In genomic region chr18:9175115-9175514, GRCh38 we compare ENCODE assay signal across 20 cellular contexts.
"Had no signal": no experiment of that assay in that cellular context is flagged by ENCODE, and none has a peak within 500 bp of the region (broad histone marks: within the 10 kb centered on the region; RNA-seq: fewer than 3 reads in every experiment).

No MANE protein-coding gene starts in this region.

- H3K9me3 Mint-ChIP-seq: dendritic cell treated with granulocyte-macrophage colony-stimulating factor and Interleukin-4, amounts not matched to agents 40 ng/mL and 50 ng/mL, for 4 days had no signal

- ATAC-seq: activated CD8-positive, alpha-beta T cell treated with anti-CD3 and anti-CD28 coated beads for 36 hours; gastroesophageal sphincter had no signal

- H3K27ac Mint-ChIP-seq: activated naive CD4-positive, alpha-beta T cell treated with anti-CD3 and anti-CD28 coated beads, Interleukin-2, amount 10 ng/mL, durations not matched to agents 7 days and 5 days; nephron; T-helper 2 cell treated with Interferon-gamma antibody and Interleukin-4, amounts not matched to agents 5 μg/mL and 100 μg/mL, for 36 hours had no signal

- H3K4me1 Mint-ChIP-seq: nephron had no signal

- H3K27me3 Mint-ChIP-seq: activated CD8-positive, alpha-beta T cell treated with anti-CD3 and anti-CD28 coated beads for 36 hours; activated naive CD4-positive, alpha-beta T cell treated with anti-CD3 and anti-CD28 coated beads, Interleukin-2, amount 10 ng/mL, durations not matched to agents 7 days and 5 days; dendritic cell treated with granulocyte-macrophage colony-stimulating factor and Interleukin-4, amounts not matched to agents 40 ng/mL and 50 ng/mL, for 4 days had no signal

- DNase-seq: activated CD4-positive, alpha-beta T cell treated with anti-CD3 and anti-CD28 coated beads for 4 hours; activated CD8-positive, alpha-beta T cell treated with anti-CD3 and anti-CD28 coated beads for 36 hours; activated effector memory CD4-positive, alpha-beta T cell treated with Interleukin-2 at 50 U/mL for 16 hours; activated naive CD4-positive, alpha-beta T cell treated with anti-CD3 and anti-CD28 coated beads, Interleukin-2, amount 10 ng/mL, durations not matched to agents 7 days and 5 days; activated T-cell treated with anti-CD3 and anti-CD28 coated beads, Interleukin-2, amount 50 U/mL, for 1 hour; amniotic stem cell; effector CD8-positive, alpha-beta T cell; heart right ventricle; kidney glomerular epithelial cell; mesenchymal stem cell; nucleus accumbens; retina; stimulated activated CD4-positive, alpha-beta T cell treated with anti-CD3 and anti-CD28 coated beads, Interleukin-12 subunit alpha, Interleukin-12 subunit beta, amount 100 ng/mL, for 4 hours; stimulated activated CD4-positive, alpha-beta T cell treated with anti-CD3 and anti-CD28 coated beads, Interleukin-1b, Interleukin-23, amount 100 ng/mL, for 48 hours; stomach; trophoblast cell had no signal

- H3K4me3 Mint-ChIP-seq: activated CD8-positive, alpha-beta T cell treated with anti-CD3 and anti-CD28 coated beads for 36 hours; activated naive CD4-positive, alpha-beta T cell treated with anti-CD3 and anti-CD28 coated beads, Interleukin-2, amount 10 ng/mL, durations not matched to agents 7 days and 5 days; dendritic cell treated with granulocyte-macrophage colony-stimulating factor and Interleukin-4, amounts not matched to agents 40 ng/mL and 50 ng/mL, for 4 days; nephron; T-helper 2 cell treated with Interferon-gamma antibody and Interleukin-4, amounts not matched to agents 5 μg/mL and 100 μg/mL, for 36 hours had no signal
